In genomic region chr1:210385228-210385627, GRCh38 we compare ENCODE assay signal across 23 cellular contexts. TPM values are rescaled to one million over a fixed set of nuclear protein-coding genes. Genes with fewer than 3 reads are reported as not detected.
DNase-seq lines count a peak whose midpoint lies in the region; ATAC-seq, FAIRE-seq and TF ChIP-seq lines count a peak whose summit lies in the region.
"Had no signal": no experiment of that assay in that cellular context is flagged by ENCODE, and none has a peak within 500 bp of the region (broad histone marks: within the 10 kb centered on the region; RNA-seq: fewer than 3 reads in every experiment).

No MANE protein-coding gene starts in this region.

- H3K36me3 ChIP-seq in mesenchymal stem cell (ENCODE audit: control insufficient read depth in 1 of 2, insufficient read depth in 2 of 2, low read depth in 1 of 2, low read length in 2 of 2) (no peaks in the 10 kb centered on the region), ascending aorta (no peaks in the 10 kb centered on the region), spleen (peaks cover 0 to 7% (median 0%) of the 10 kb centered on the region in 6 donors)
- H3K36me3 ChIP-seq: BE2C, SJSA1 had no signal

- no peaks in the 10 kb centered on the region for H3K27me3 ChIP-seq in mesenchymal stem cell (ENCODE audit: control insufficient read depth in 1 of 2, insufficient read depth in 1 of 2, low read length in 2 of 2)
- H3K27me3 ChIP-seq in ascending aorta: no peaks in the 10 kb centered on the region
- no peaks in the 10 kb centered on the region for H3K27me3 ChIP-seq in spleen (replicated peaks in 1 of 7)
- H3K27me3 ChIP-seq: BE2C, SJSA1 had no signal

- H2BK15ac ChIP-seq in mesenchymal stem cell (ENCODE audit: low read depth, poor library complexity, severe bottlenecking): no peak overlapping the region

- H2BK120ac ChIP-seq in mesenchymal stem cell (ENCODE audit: low read depth, low read length): no peak overlapping the region

- no peaks in the 10 kb centered on the region for H3K4me1 Mint-ChIP-seq in activated T-cell treated with anti-CD3 and anti-CD28 coated beads, Interleukin-2, amount 50 U/mL, for 24 hours (ENCODE audit: low read depth)

- H2AK5ac ChIP-seq in mesenchymal stem cell (ENCODE audit: low read length, severe bottlenecking): no peak overlapping the region

- H3K27ac Mint-ChIP-seq in activated T-cell treated with anti-CD3 and anti-CD28 coated beads, Interleukin-2, amount 50 U/mL, for 24 hours: no peak overlapping the region

- DNase-seq in astrocyte of the spinal cord (ENCODE audit: low read depth, low spot score) (peak; percentile 36), mesenchymal stem cell (no peak), ascending aorta (ENCODE audit: low spot score in 2 of 2) (no peak), spleen (no peak)
- no peak for DNase-seq in activated T-cell treated with anti-CD3 and anti-CD28 coated beads, Interleukin-2, amount 50 U/mL, for 24 hours
- DNase-seq: BE2C, DMS79, NCI-H1105, NCI-H146, NCI-H2029, NCI-H2171 treated with DMSO at 0.1 percent for 48 hours, NCI-H446, NCI-H526, OCI-M1, SW 1271 had no signal

- TF ChIP-seq POLR2A in spleen (IDR thresholded peaks at IDR 0.05): no peak

- TF ChIP-seq CTCF in 22Rv1 (IDR thresholded peaks at IDR 0.05) (no peak), astrocyte of the spinal cord (IDR thresholded peaks at IDR 0.05; ENCODE audit: low read depth, low read length) (no peak), ascending aorta (IDR thresholded peaks at IDR 0.05) (no peak), spleen (IDR thresholded peaks at IDR 0.05 in 8 of 11, conservative IDR thresholded peaks at IDR 0.05 in 3 of 11) (no peak)

- no peaks in the 10 kb centered on the region for H3K36me3 Mint-ChIP-seq in activated T-cell treated with anti-CD3 and anti-CD28 coated beads, Interleukin-2, amount 50 U/mL, for 24 hours (ENCODE audit: low read depth)

- H3K9ac ChIP-seq in mesenchymal stem cell (ENCODE audit: low read length): no peak overlapping the region
- H3K9ac ChIP-seq: KMS-11 had no signal

- H3K4me3 Mint-ChIP-seq in activated T-cell treated with anti-CD3 and anti-CD28 coated beads, Interleukin-2, amount 50 U/mL, for 24 hours: no peak overlapping the region

- no peak overlapping the region for H3K14ac ChIP-seq in mesenchymal stem cell (ENCODE audit: low read length in 2 of 2)

- no peak overlapping the region for H3K4me2 ChIP-seq in mesenchymal stem cell (ENCODE audit: low read length, poor library complexity, severe bottlenecking)
- H3K4me2 ChIP-seq: KMS-11 had no signal

- peaks cover 4% of the 10 kb centered on the region for H3K79me1 ChIP-seq in mesenchymal stem cell (replicated peaks; ENCODE audit: low read length, poor library complexity, severe bottlenecking)

- in situ Hi-C loops in astrocyte of the spinal cord (cut with HindIII; ENCODE audit: low sequenced_read_pairs): no loop called here

- H3K18ac ChIP-seq in mesenchymal stem cell (ENCODE audit: low read depth in 1 of 2, low read length in 2 of 2): no peak overlapping the region

- peak overlapping the region in 1 of 2 experiments; percentile 13 for H3K4ac ChIP-seq in mesenchymal stem cell (ENCODE audit: low read depth in 1 of 2, low read length in 2 of 2)

- no peak overlapping the region for H2BK5ac ChIP-seq in mesenchymal stem cell (ENCODE audit: low read depth, low read length, poor library complexity, severe bottlenecking)

- ATAC-seq in GM19023 (IDR thresholded peaks at IDR 0.05; ENCODE audit: unreplicated experiment): no peak

- intact Hi-C loops in ascending aorta (cut with DNase I): no loop called here
- intact Hi-C loops in spleen (cut with DNase I; ENCODE audit: low total_unique reads): no loop called here

- peaks cover 7% of the 10 kb centered on the region for H3K27me3 Mint-ChIP-seq in activated T-cell treated with anti-CD3 and anti-CD28 coated beads, Interleukin-2, amount 50 U/mL, for 24 hours

- H3K4me1 ChIP-seq in mesenchymal stem cell (ENCODE audit: control insufficient read depth, insufficient read depth, low read depth, low read length) (peaks cover 4% of the 10 kb centered on the region), ascending aorta (no peaks in the 10 kb centered on the region), spleen (no peaks in the 10 kb centered on the region)
- H3K4me1 ChIP-seq: BE2C, SJSA1 had no signal

- H4K8ac ChIP-seq in mesenchymal stem cell (ENCODE audit: low read length): no peak overlapping the region

- no peak overlapping the region for H3K4me3 ChIP-seq in astrocyte of the spinal cord (ENCODE audit: low read depth, low read length)
- no peak overlapping the region for H3K4me3 ChIP-seq in mesenchymal stem cell (ENCODE audit: insufficient read depth in 1 of 2, low read depth in 1 of 2, low read length in 2 of 2)
- H3K4me3 ChIP-seq in ascending aorta: no peak overlapping the region
- no peak overlapping the region for H3K4me3 ChIP-seq in spleen
- H3K4me3 ChIP-seq: SJSA1 had no signal

- no peak overlapping the region for H4K91ac ChIP-seq in mesenchymal stem cell (ENCODE audit: low read length)

- H3K23ac ChIP-seq in mesenchymal stem cell (ENCODE audit: low read length in 2 of 2): no peak overlapping the region

- no peak overlapping the region for H2BK12ac ChIP-seq in mesenchymal stem cell (ENCODE audit: low read length in 2 of 2)

- peak overlapping the region; percentile 53 for H3K27ac ChIP-seq in 22Rv1
- H3K27ac ChIP-seq in mesenchymal stem cell (ENCODE audit: low read length, poor library complexity, severe bottlenecking): peak overlapping the region; percentile 11
- no peak overlapping the region for H3K27ac ChIP-seq in ascending aorta
- no peak overlapping the region for H3K27ac ChIP-seq in spleen
- H3K27ac ChIP-seq: HL-60, KMS-11, SJSA1 had no signal

- no peak overlapping the region for H2AFZ ChIP-seq in mesenchymal stem cell (ENCODE audit: low read depth, low read length)

- H3K9me3 Mint-ChIP-seq in activated T-cell treated with anti-CD3 and anti-CD28 coated beads, Interleukin-2, amount 50 U/mL, for 24 hours: no peaks in the 10 kb centered on the region

- peak; percentile 36 for FAIRE-seq in G401.6 (lab: Jason Lieb, UNC)
- FAIRE-seq: H54, RCC 7860 had no signal

- H3K9me3 ChIP-seq in mesenchymal stem cell (ENCODE audit: control insufficient read depth, low read length) (no peaks in the 10 kb centered on the region), ascending aorta (no peaks in the 10 kb centered on the region), spleen (no peaks in the 10 kb centered on the region)
- H3K9me3 ChIP-seq: BE2C, SJSA1 had no signal

RNA-seq across cellular contexts. Expression of gene HHAT, which starts 56.5 kb away (rescaled TPM):
- polyA plus RNA-seq in mesenchymal stem cell (2013, experiment 1 of 2): 3.1 TPM
- 3.1 TPM for polyA plus RNA-seq in mesenchymal stem cell (2013, experiment 2 of 2)
- 1.2 TPM for total RNA-seq in ascending aorta
- 1 to 10 TPM; 3.2 to 8.8 (median 5.4) TPM for total RNA-seq in spleen
- 1 to 10 TPM; 1.3 to 1.8 (median 1.7) TPM for polyA plus RNA-seq in spleen

Comparison
In these comparisons a context has a peak if more than half of its experiments do, and no peak if none do; other contexts are left out.
1. H3K27ac ChIP-seq: peak in 22Rv1 (single experiment) and mesenchymal stem cell (single experiment); none in ascending aorta (0 of 2) and spleen (0 of 8).